Comparison of ENCODE assay signal across 9 cellular contexts in genomic region chr18:49811151-49811938, GRCh38. TPM values are rescaled to one million over a fixed set of nuclear protein-coding genes. Genes with fewer than 3 reads are reported as not detected.
DNase-seq lines count a peak whose midpoint lies in the region; ATAC-seq and TF ChIP-seq lines count a peak whose summit lies in the region.
"Had no signal": no experiment of that assay in that cellular context is flagged by ENCODE, and none has a peak within 500 bp of the region (broad histone marks: within the 10 kb centered on the region; RNA-seq: fewer than 3 reads in every experiment).

No MANE protein-coding gene starts in this region.

- intact Hi-C loops in mucosa of descending colon (cut with DNase I, micrococcal nuclease) (no loop called here), uterus (cut with DNase I; ENCODE audit: low total_unique reads) (loop anchor here (10.0 kb wide), 1 partner anchor 327 kb away; the partner anchor contains the start of gene C18orf32)

- H2AFZ ChIP-seq in Karpas-422 (ENCODE audit: low read length): no peak overlapping the region
- H2AFZ ChIP-seq: parathyroid adenoma had no signal

- H3K4me1 ChIP-seq in Karpas-422 (ENCODE audit: low read length) (peaks cover 22% of the 10 kb centered on the region), adipocyte (ENCODE audit: control insufficient read depth, insufficient read depth, low read length) (peaks cover 13% of the 10 kb centered on the region), mucosa of descending colon (ENCODE audit: low read depth) (peaks cover 19% of the 10 kb centered on the region), uterus (no peaks in the 10 kb centered on the region)

- ATAC-seq in mucosa of descending colon (peak; percentile 45), HG02759 (IDR thresholded peaks at IDR 0.05; ENCODE audit: unreplicated experiment) (no peak), HG02678 (IDR thresholded peaks at IDR 0.05; ENCODE audit: unreplicated experiment) (no peak)

- H3K9me2 ChIP-seq in Karpas-422 (replicated peaks; ENCODE audit: insufficient read depth, low read length): no peaks in the 10 kb centered on the region

- H3K4me3 ChIP-seq in Karpas-422 (ENCODE audit: low read length) (peak overlapping the region; percentile 73), adipocyte (ENCODE audit: low read length) (peak overlapping the region; percentile 84), mucosa of descending colon (no peak overlapping the region), uterus (no peak overlapping the region)

- H3K27me3 ChIP-seq in Karpas-422 (ENCODE audit: low read length) (no peaks in the 10 kb centered on the region), adipocyte (replicated peaks; ENCODE audit: control insufficient read depth, insufficient read depth, low read length) (no peaks in the 10 kb centered on the region), uterus (no peaks in the 10 kb centered on the region)

- in situ Hi-C loops in Caki2 (cut with HindIII; ENCODE audit: low pct_unique_long_range_greater_than_20kb, low sequenced_read_pairs): no loop called here

- H3K27ac ChIP-seq in Karpas-422 (ENCODE audit: low read length) (peak overlapping the region; percentile 89), uterus (no peak overlapping the region)
- H3K27ac ChIP-seq: parathyroid adenoma had no signal

- TF ChIP-seq POLR2A in uterus (IDR thresholded peaks at IDR 0.05): no peak

- H3K9ac ChIP-seq in Karpas-422 (ENCODE audit: low read length) (no peak overlapping the region), adipocyte (ENCODE audit: low read length) (peak overlapping the region; percentile 95)
- H3K9ac ChIP-seq: parathyroid adenoma had no signal

- TF ChIP-seq CTCF in mucosa of descending colon (IDR thresholded peaks at IDR 0.05): no peak
- TF ChIP-seq CTCF in uterus (IDR thresholded peaks at IDR 0.05): no peak

- H3K9me3 ChIP-seq in Karpas-422 (ENCODE audit: low read length) (peaks cover 3% of the 10 kb centered on the region; the same call in 1 of the 2 replicates), adipocyte (ENCODE audit: control insufficient read depth, low read length) (no peaks in the 10 kb centered on the region), mucosa of descending colon (peaks cover 17% of the 10 kb centered on the region), uterus (no peaks in the 10 kb centered on the region)

- peak; percentile 19 for DNase-seq in Caki2 (ENCODE audit: low read depth)
- no peak for DNase-seq in Karpas-422
- no peak for DNase-seq in adipocyte (ENCODE audit: low read depth)
- DNase-seq in mucosa of descending colon: no peak
- no peak for DNase-seq in SIG-M5 (lab: John Stamatoyannopoulos, UW)
- DNase-seq in uterus: no peak

- H3K4me2 ChIP-seq in Karpas-422 (ENCODE audit: low read depth, low read length, poor library complexity, severe bottlenecking): peak overlapping the region; percentile 95

- no peaks in the 10 kb centered on the region for H4K20me1 ChIP-seq in Karpas-422 (ENCODE audit: insufficient read depth, low read depth, low read length)

- no peaks in the 10 kb centered on the region for H3K36me3 ChIP-seq in Karpas-422 (ENCODE audit: insufficient read depth, low read length)
- peaks cover 5% of the 10 kb centered on the region for H3K36me3 ChIP-seq in adipocyte (ENCODE audit: control insufficient read depth, insufficient read depth, low read length, severe bottlenecking)
- H3K36me3 ChIP-seq in mucosa of descending colon (ENCODE audit: low read depth): no peaks in the 10 kb centered on the region
- H3K36me3 ChIP-seq in uterus: no peaks in the 10 kb centered on the region

- peaks cover 69% of the 10 kb centered on the region for H3K79me2 ChIP-seq in Karpas-422 (ENCODE audit: low read length)

RNA-seq across cellular contexts. Expression of gene ACAA2, which starts 2.0 kb away (rescaled TPM):
- 73.9 and 76.4 TPM in 2 replicates for total RNA-seq in Caki2 (2014; rRNA removed; shearing (Covaris generic); ENCODE audit: low replicate concordance)
- total RNA-seq in Karpas-422 (2014; rRNA removed; shearing (Covaris generic); ENCODE audit: low replicate concordance): 46.9 and 54.4 TPM in 2 replicates
- total RNA-seq in mucosa of descending colon (100 to 1,000 TPM; 148 to 332 (median 281) TPM), uterus (10 to 100 TPM; 21.8 to 50.5 (median 41.7) TPM)

Comparison
In these comparisons a context has a peak if more than half of its experiments do, and no peak if none do; other contexts are left out.
1. H3K4me3 ChIP-seq: peak in Karpas-422 (single experiment) and adipocyte (single experiment); none in mucosa of descending colon (single experiment) and uterus (0 of 2).